8 cellular contexts compared by ENCODE assay signal in the genomic region with DNA sequence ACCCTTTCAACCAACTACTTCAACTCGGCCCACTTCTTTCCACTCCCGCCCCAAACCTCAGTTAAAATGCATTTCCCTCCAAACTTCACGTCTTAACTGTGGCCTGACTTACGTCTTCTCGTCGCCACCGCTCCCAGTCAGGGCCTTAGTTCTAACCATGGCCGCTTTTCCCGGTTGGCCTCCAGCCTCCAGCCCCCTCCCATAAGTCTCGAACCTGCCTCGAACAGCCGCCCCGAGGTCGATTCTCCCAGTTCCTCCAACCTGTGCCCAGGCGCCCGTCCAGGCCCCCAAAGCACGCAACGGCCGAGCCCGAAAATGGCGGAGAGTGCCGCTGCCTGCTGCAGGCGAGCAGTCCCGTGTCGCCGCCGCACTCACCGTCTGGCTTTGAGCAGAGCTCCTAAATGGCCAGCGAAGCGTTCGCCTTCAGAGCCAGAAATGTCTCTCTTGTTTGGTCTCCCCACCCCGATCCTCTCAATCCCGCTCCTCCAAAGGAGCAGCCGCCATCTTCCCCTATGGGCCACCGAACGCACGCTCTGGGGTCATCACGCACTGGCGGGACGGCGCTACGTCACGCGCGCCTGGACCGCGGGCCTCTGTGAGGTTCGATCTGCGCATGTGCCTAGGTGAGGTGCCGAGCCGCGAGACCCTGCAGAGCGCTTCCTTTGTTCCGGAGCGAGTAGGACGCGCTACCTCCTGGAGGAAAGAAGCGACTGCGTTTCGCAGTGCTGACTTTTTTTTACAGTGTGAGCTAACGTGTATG. TPM values are rescaled to one million over a fixed set of nuclear protein-coding genes. Genes with fewer than 3 reads are reported as not detected.
DNase-seq lines count a peak whose midpoint lies in the region; ATAC-seq and TF ChIP-seq lines count a peak whose summit lies in the region.

TSS of gene WDR33 (minus strand) at position 535 of the 760 bp plus-strand sequence. CDS start 40,190 bp downstream, outside the sequence.

- H3K27me3 ChIP-seq in GM23338 (ENCODE audit: insufficient read depth): no peaks in the 10 kb centered on the region

- H3K4me3 Mint-ChIP-seq in GM23338: peak within 1 kb of the TSS; percentile 92
- peak within 1 kb of the TSS; percentile 100 for H3K4me3 Mint-ChIP-seq in natural killer cell treated with Interleukin-12 subunit alpha and Interleukin-12 subunit beta and Interleukin-15 and Interleukin-18, amount 100 ng/mL, for 72 hours
- peak within 1 kb of the TSS; percentile 96 for H3K4me3 Mint-ChIP-seq in stimulated activated naive CD8-positive, alpha-beta T cell treated with anti-CD3 and anti-CD28 coated beads, Interleukin-15, Interleukin-2, amounts not matched to agents 100 ng/mL and 50 ng/mL, for 24 hours

- ATAC-seq in GM23338: peak; percentile 96
- peak; percentile 99 to 100 for ATAC-seq in natural killer cell treated with Interleukin-12 subunit alpha and Interleukin-12 subunit beta and Interleukin-15 and Interleukin-18, amount 100 ng/mL, for 72 hours

- peaks cover 31% of the 10 kb centered on the region for H3K4me1 Mint-ChIP-seq in GM23338
- H3K4me1 Mint-ChIP-seq in natural killer cell treated with Interleukin-12 subunit alpha and Interleukin-12 subunit beta and Interleukin-15 and Interleukin-18, amount 100 ng/mL, for 72 hours (ENCODE audit: low read depth in 2 of 2): peaks cover 35 to 38% of the 10 kb centered on the region in 2 donors
- H3K4me1 Mint-ChIP-seq in stimulated activated naive CD8-positive, alpha-beta T cell treated with anti-CD3 and anti-CD28 coated beads, Interleukin-15, Interleukin-2, amounts not matched to agents 100 ng/mL and 50 ng/mL, for 24 hours (ENCODE audit: low read depth): peaks cover 55% of the 10 kb centered on the region

- no peaks in the 10 kb centered on the region for H3K36me3 ChIP-seq in GM23338 (ENCODE audit: insufficient read depth)

- peaks cover 33% of the 10 kb centered on the region for H4K20me1 ChIP-seq in GM23338 (replicated peaks; ENCODE audit: insufficient read depth)

- peak within 1 kb of the TSS; percentile 82 for H3K4me2 ChIP-seq in GM23338

- DNase-seq in EL (peak; percentile 87), GM23338 (ENCODE audit: low spot score) (peak; percentile 98), LHCN-M2 (ENCODE audit: low read depth) (peak; percentile 82), RPMI8226 (peak; percentile 98), fibroblast of peridontal ligament (ENCODE audit: extremely low read depth) (peak; percentile 77)
- peak; percentile 87 to 91 for DNase-seq in activated T-helper 1 cell treated with anti-CD3 and anti-CD28 coated beads, Interleukin-2, amount 50 U/mL, for 16 hours (ENCODE audit: low read depth in 1 of 2, low spot score in 1 of 2)
- peak; percentile 94 for DNase-seq in natural killer cell treated with Interleukin-12 subunit alpha and Interleukin-12 subunit beta and Interleukin-15 and Interleukin-18, amount 100 ng/mL, for 72 hours (ENCODE audit: low spot score)

- H3K27me3 Mint-ChIP-seq in GM23338 (ENCODE audit: insufficient read depth, low read depth, poor library complexity): peaks cover 12% of the 10 kb centered on the region
- H3K27me3 Mint-ChIP-seq in natural killer cell treated with Interleukin-12 subunit alpha and Interleukin-12 subunit beta and Interleukin-15 and Interleukin-18, amount 100 ng/mL, for 72 hours: no peaks in the 10 kb centered on the region
- no peaks in the 10 kb centered on the region for H3K27me3 Mint-ChIP-seq in stimulated activated naive CD8-positive, alpha-beta T cell treated with anti-CD3 and anti-CD28 coated beads, Interleukin-15, Interleukin-2, amounts not matched to agents 100 ng/mL and 50 ng/mL, for 24 hours

- peaks cover 22% of the 10 kb centered on the region for H3K4me1 ChIP-seq in GM23338 (ENCODE audit: insufficient read depth)

- H2AFZ ChIP-seq in GM23338: peak within 1 kb of the TSS; percentile 60

- H3K9me2 ChIP-seq in GM23338 (ENCODE audit: insufficient read depth): no peaks in the 10 kb centered on the region

- H3K27ac ChIP-seq in GM23338 (ENCODE audit: low read depth): peak within 1 kb of the TSS; percentile 99

- peaks cover 50% of the 10 kb centered on the region for H3K79me2 ChIP-seq in GM23338 (replicated peaks; ENCODE audit: insufficient read depth)

- no peaks in the 10 kb centered on the region for H3K9me3 Mint-ChIP-seq in GM23338
- no peaks in the 10 kb centered on the region for H3K9me3 Mint-ChIP-seq in natural killer cell treated with Interleukin-12 subunit alpha and Interleukin-12 subunit beta and Interleukin-15 and Interleukin-18, amount 100 ng/mL, for 72 hours
- H3K9me3 Mint-ChIP-seq in stimulated activated naive CD8-positive, alpha-beta T cell treated with anti-CD3 and anti-CD28 coated beads, Interleukin-15, Interleukin-2, amounts not matched to agents 100 ng/mL and 50 ng/mL, for 24 hours: no peaks in the 10 kb centered on the region

- H3F3A ChIP-seq in GM23338 (replicated peaks; ENCODE audit: low read depth): no peaks in the 10 kb centered on the region

- peak within 1 kb of the TSS; percentile 99 for H3K27ac Mint-ChIP-seq in GM23338
- H3K27ac Mint-ChIP-seq in natural killer cell treated with Interleukin-12 subunit alpha and Interleukin-12 subunit beta and Interleukin-15 and Interleukin-18, amount 100 ng/mL, for 72 hours: peak within 1 kb of the TSS; percentile 99 to 100
- H3K27ac Mint-ChIP-seq in stimulated activated naive CD8-positive, alpha-beta T cell treated with anti-CD3 and anti-CD28 coated beads, Interleukin-15, Interleukin-2, amounts not matched to agents 100 ng/mL and 50 ng/mL, for 24 hours: peak within 1 kb of the TSS; percentile 99

- H3K4me3 ChIP-seq in GM23338: peak within 1 kb of the TSS; percentile 84

- H3K36me3 Mint-ChIP-seq in GM23338 (ENCODE audit: low read depth): peaks cover 12% of the 10 kb centered on the region; the same call in 2 of the 3 replicates
- H3K36me3 Mint-ChIP-seq in natural killer cell treated with Interleukin-12 subunit alpha and Interleukin-12 subunit beta and Interleukin-15 and Interleukin-18, amount 100 ng/mL, for 72 hours: peaks cover 11% of the 10 kb centered on the region
- peaks cover 20% of the 10 kb centered on the region for H3K36me3 Mint-ChIP-seq in stimulated activated naive CD8-positive, alpha-beta T cell treated with anti-CD3 and anti-CD28 coated beads, Interleukin-15, Interleukin-2, amounts not matched to agents 100 ng/mL and 50 ng/mL, for 24 hours (ENCODE audit: low read depth)

- TF ChIP-seq CTCF in GM23338 (conservative IDR thresholded peaks at IDR 0.05; ENCODE audit: low read depth in 2 of 2): peak in 1 of 2 experiments; percentile 37; a peak in 1 of 4 replicates

RNA-seq across cellular contexts. Expression of gene WDR33, which starts in this region (rescaled TPM):
- 48.1 and 54.7 TPM in 2 replicates for total RNA-seq in GM23338 (2014; rRNA removed; shearing (Covaris generic))
- polyA plus RNA-seq in GM23338 (2016; fragmentation: Nextera tagmentation; extraction: Ambion mirVana): 32.1 and 37.2 TPM in 2 replicates
- 22.9 and 25.3 TPM in 2 replicates for total RNA-seq in LHCN-M2 (2014; rRNA removed)
- 14.9 TPM for polyA plus RNA-seq in LHCN-M2 (2012)
- 10 to 100 TPM; 70.6 to 85.3 TPM for total RNA-seq in natural killer cell treated with Interleukin-12 subunit alpha and Interleukin-12 subunit beta and Interleukin-15 and Interleukin-18, amount 100 ng/mL, for 72 hours

Comparison
In these comparisons a context has a peak if more than half of its experiments do, and no peak if none do; other contexts are left out.
1. Peak in every context shown above with its lines: DNase-seq, ATAC-seq, H3K4me3 ChIP-seq and H3K27ac ChIP-seq.